ENCODE assay signal across 8 cellular contexts in genomic region chr20:41692479-41693135, GRCh38.
DNase-seq lines count a peak whose midpoint lies in the region; ATAC-seq and TF ChIP-seq lines count a peak whose summit lies in the region.

No MANE protein-coding gene starts in this region.

- TF ChIP-seq CTCF in osteoblast (IDR thresholded peaks at IDR 0.05; ENCODE audit: extremely low read depth, low read depth, low read length), result no peak
- TF ChIP-seq CTCF in testis (IDR thresholded peaks at IDR 0.05), result no peak

- intact Hi-C loops in head of caudate nucleus (cut with DNase I) (loop anchor here (2.0 kb wide), 1 partner anchor 78 kb away; no protein-coding TSS in a partner anchor), testis (cut with DNase I; ENCODE audit: low total_unique reads) (no loop called here)

- H3K36me3 ChIP-seq in KOPT-K1 (ENCODE audit: insufficient read depth, low read length), result no peaks in the 10 kb centered on the region
- no peaks in the 10 kb centered on the region for H3K36me3 ChIP-seq in SK-N-MC (ENCODE audit: insufficient read depth, low read length)
- no peaks in the 10 kb centered on the region for H3K36me3 ChIP-seq in osteoblast (ENCODE audit: insufficient read depth, low read length)
- no peaks in the 10 kb centered on the region for H3K36me3 ChIP-seq in testis (ENCODE audit: low read depth, missing control alignments)

- peaks cover 6% of the 10 kb centered on the region for H3K27me3 ChIP-seq in osteoblast (ENCODE audit: insufficient read depth, low read length)
- no peaks in the 10 kb centered on the region for H3K27me3 ChIP-seq in testis

- H3K36me3 Mint-ChIP-seq in activated naive CD4-positive, alpha-beta T cell treated with anti-CD3 and anti-CD28 coated beads, Interleukin-2, amount 50 U/mL, for 72 hours, result peaks cover 8 to 12% of the 10 kb centered on the region in 2 donors

- 5 to 18% methylated on average over 9 to 29 of the region's 29 CpGs for WGBS in testis, 2 donors

- H3K79me2 ChIP-seq in osteoblast (ENCODE audit: insufficient read depth, low read length), result no peaks in the 10 kb centered on the region

- peak overlapping the region; percentile 95 for H3K4me2 ChIP-seq in osteoblast (ENCODE audit: insufficient read depth, low read length)

- H3K9me3 Mint-ChIP-seq in activated naive CD4-positive, alpha-beta T cell treated with anti-CD3 and anti-CD28 coated beads, Interleukin-2, amount 50 U/mL, for 72 hours, result peaks cover 0 to 4% of the 10 kb centered on the region in 2 donors

- peak; percentile 89 for DNase-seq in DMS53 (lab: John Stamatoyannopoulos, UW)
- DNase-seq in SK-N-MC (ENCODE audit: low read depth, low spot score), result no peak
- DNase-seq in activated naive CD4-positive, alpha-beta T cell treated with anti-CD3 and anti-CD28 coated beads, Interleukin-2, amount 50 U/mL, for 72 hours (ENCODE audit: low spot score in 2 of 2), result peak; percentile 65 to 81
- DNase-seq in head of caudate nucleus, result peak; percentile 80 to 94 (median 89)
- peak; percentile 48 for DNase-seq in osteoblast (ENCODE audit: insufficient read length, low spot score, missing footprints)
- peak; percentile 91 for DNase-seq in testis

- no peaks in the 10 kb centered on the region for H3K9me3 ChIP-seq in KOPT-K1 (ENCODE audit: insufficient read depth, low read length, poor library complexity, severe bottlenecking)
- H3K9me3 ChIP-seq in SK-N-MC (ENCODE audit: low read depth, low read length), result no peaks in the 10 kb centered on the region
- H3K9me3 ChIP-seq in osteoblast (ENCODE audit: low read depth, low read length), result no peaks in the 10 kb centered on the region
- H3K9me3 ChIP-seq in testis, result no peaks in the 10 kb centered on the region

- H3K27ac Mint-ChIP-seq in activated naive CD4-positive, alpha-beta T cell treated with anti-CD3 and anti-CD28 coated beads, Interleukin-2, amount 50 U/mL, for 72 hours, result peak overlapping the region; percentile 95 to 96

- ATAC-seq in GM21786 (IDR thresholded peaks at IDR 0.05; ENCODE audit: unreplicated experiment), result peak; percentile 45
- peak; percentile 66 to 84 for ATAC-seq in activated naive CD4-positive, alpha-beta T cell treated with anti-CD3 and anti-CD28 coated beads, Interleukin-2, amount 50 U/mL, for 72 hours

- TF ChIP-seq POLR2A in testis (IDR thresholded peaks at IDR 0.05), result no peak

- H4K20me1 ChIP-seq in osteoblast (ENCODE audit: insufficient read depth, low read length), result no peaks in the 10 kb centered on the region

- H3K4me3 ChIP-seq in SK-N-MC (peak overlapping the region; percentile 99), osteoblast (ENCODE audit: insufficient read depth, low read length) (peak overlapping the region; percentile 79), testis (peak overlapping the region; percentile 77 to 87)

- H2AFZ ChIP-seq in osteoblast (ENCODE audit: low read length), result peak overlapping the region; percentile 98

- H3K27ac ChIP-seq in KOPT-K1 (ENCODE audit: low read depth, low read length, poor library complexity, severe bottlenecking), result peak overlapping the region; percentile 63
- H3K27ac ChIP-seq in SK-N-MC, result peak overlapping the region; percentile 75
- H3K27ac ChIP-seq in osteoblast (ENCODE audit: low read depth, low read length), result no peak overlapping the region
- peak overlapping the region; percentile 89 to 96 for H3K27ac ChIP-seq in testis

- peak overlapping the region; percentile 88 for H3K9ac ChIP-seq in SK-N-MC (ENCODE audit: insufficient read length)

- peaks cover 3% of the 10 kb centered on the region for H3K4me1 ChIP-seq in osteoblast (ENCODE audit: insufficient read depth, low read length)
- H3K4me1 ChIP-seq in testis, result peaks cover 8% of the 10 kb centered on the region
